19 cellular contexts compared by ENCODE assay signal in genomic region chr7:45203459-45203858, GRCh38. TPM values are rescaled to one million over a fixed set of nuclear protein-coding genes. Genes with fewer than 3 reads are reported as not detected.
DNase-seq lines count a peak whose midpoint lies in the region; ATAC-seq and TF ChIP-seq lines count a peak whose summit lies in the region.
"Had no signal": no experiment of that assay in that cellular context is flagged by ENCODE, and none has a peak within 500 bp of the region (broad histone marks: within the 10 kb centered on the region; RNA-seq: fewer than 3 reads in every experiment).

No MANE protein-coding gene starts in this region.

- CTCF ChIA-PET in Panc1 (lab: Charles Lee) (no interaction called here), T-cell (lab: Charles Lee) (no interaction called here)

- H3K27ac Mint-ChIP-seq in GM23338 (no peak overlapping the region), T-cell (no peak overlapping the region)
- H3K27ac Mint-ChIP-seq: type B pancreatic cell had no signal

- H3K9me3 ChIP-seq in Panc1 (ENCODE audit: control insufficient read depth, insufficient read depth, low read depth, low read length): no peaks in the 10 kb centered on the region
- H3K9me3 ChIP-seq in esophagus muscularis mucosa: no peaks in the 10 kb centered on the region
- H3K9me3 ChIP-seq: MG63, ovary had no signal

- H3K27me3 Mint-ChIP-seq in GM23338 (ENCODE audit: insufficient read depth, low read depth, poor library complexity) (peaks cover 3% of the 10 kb centered on the region), T-cell (peaks cover 0 to 1% of the 10 kb centered on the region in 2 donors)

- in situ Hi-C loops in Panc1 (cut with HindIII; ENCODE audit: low pct_unique_long_range_greater_than_20kb, low sequenced_read_pairs): no loop called here

- intact Hi-C loops in Panc1 (cut with micrococcal nuclease; ENCODE audit: unreplicated experiment) (no loop called here), esophagus muscularis mucosa (cut with DNase I) (no loop called here)

- no peaks in the 10 kb centered on the region for H3K9me2 ChIP-seq in GM23338 (ENCODE audit: insufficient read depth)

- no peak for TF ChIP-seq POLR2A in esophagus muscularis mucosa (IDR thresholded peaks at IDR 0.05; ENCODE audit: low read depth)

- no peaks in the 10 kb centered on the region for H3K36me3 ChIP-seq in GM23338 (ENCODE audit: insufficient read depth)
- no peaks in the 10 kb centered on the region for H3K36me3 ChIP-seq in Panc1 (ENCODE audit: control insufficient read depth, insufficient read depth, low read length)
- H3K36me3 ChIP-seq in esophagus muscularis mucosa: no peaks in the 10 kb centered on the region
- no peaks in the 10 kb centered on the region for H3K36me3 ChIP-seq in rectal smooth muscle tissue (ENCODE audit: control insufficient read depth, insufficient read depth, low read length)
- H3K36me3 ChIP-seq: MG63, ovary had no signal

- H3F3A ChIP-seq in GM23338 (replicated peaks; ENCODE audit: low read depth): no peaks in the 10 kb centered on the region

- H3K9me3 Mint-ChIP-seq in GM23338 (no peaks in the 10 kb centered on the region), T-cell (no peaks in the 10 kb centered on the region)
- H3K9me3 Mint-ChIP-seq: type B pancreatic cell had no signal

- TF ChIP-seq CTCF in GM23338 (conservative IDR thresholded peaks at IDR 0.05; ENCODE audit: low read depth in 2 of 2): no peak
- TF ChIP-seq CTCF in Panc1 (IDR thresholded peaks at IDR 0.05): no peak
- no peak for TF ChIP-seq CTCF in esophagus muscularis mucosa (IDR thresholded peaks at IDR 0.05)

- H3K4me1 Mint-ChIP-seq in GM23338: peaks cover 4% of the 10 kb centered on the region; the same call in 2 of the 3 replicates
- peaks cover 21 to 30% (median 28%) of the 10 kb centered on the region in 3 donors for H3K4me1 Mint-ChIP-seq in T-cell

- peak overlapping the region; percentile 83; the same call in 1 of the 2 replicates for H2AFZ ChIP-seq in GM23338

- DNase-seq in GM23338 (ENCODE audit: low spot score) (no peak), Panc1 (ENCODE audit: low read depth, low spot score) (no peak), esophagus muscularis mucosa (ENCODE audit: extremely low spot score) (no peak), HuH-7 (ENCODE audit: low spot score) (no peak), COR-L47 (lab: John Stamatoyannopoulos, UW) (no peak), T-cell (no peak)
- no peak for DNase-seq in effector CD4-positive, alpha-beta T cell
- DNase-seq: activated CD8-positive, alpha-beta memory T cell treated with anti-CD3 and anti-CD28 coated beads, Interleukin-2, amount 50 U/mL, for 4 hours; DMS53; MG63; NCI-H2107; NCI-H82; ovary; SHP77 had no signal

- no peak overlapping the region for H3K9ac ChIP-seq in rectal smooth muscle tissue (ENCODE audit: low read length)

- H3K79me2 ChIP-seq in GM23338 (replicated peaks; ENCODE audit: insufficient read depth): no peaks in the 10 kb centered on the region

- H3K4me2 ChIP-seq in GM23338: no peak overlapping the region

- H3K4me3 Mint-ChIP-seq in GM23338 (no peak overlapping the region), T-cell (no peak overlapping the region)
- H3K4me3 Mint-ChIP-seq: type B pancreatic cell had no signal

- POLR2A ChIA-PET in Panc1 (lab: Charles Lee): no interaction called here
- POLR2A ChIA-PET in T-cell (lab: Charles Lee): no interaction called here

- H3K4me1 ChIP-seq in GM23338 (ENCODE audit: insufficient read depth): no peaks in the 10 kb centered on the region
- no peaks in the 10 kb centered on the region for H3K4me1 ChIP-seq in Panc1 (ENCODE audit: control insufficient read depth, insufficient read depth, low read length)
- H3K4me1 ChIP-seq in esophagus muscularis mucosa: peaks cover 8 to 13% (median 10%) of the 10 kb centered on the region in 4 donors
- no peaks in the 10 kb centered on the region for H3K4me1 ChIP-seq in rectal smooth muscle tissue (ENCODE audit: control insufficient read depth, insufficient read depth, low read length)
- H3K4me1 ChIP-seq: foreskin keratinocyte had no signal

- no peak overlapping the region for H3K27ac ChIP-seq in GM23338 (ENCODE audit: low read depth)
- H3K27ac ChIP-seq in Panc1 (ENCODE audit: low read length): peak overlapping the region; percentile 35; the same call in 1 of the 2 replicates
- peak overlapping the region; percentile 20 to 66 (median 49) for H3K27ac ChIP-seq in esophagus muscularis mucosa (replicated peaks in 1 of 4)
- peak overlapping the region; percentile 12 for H3K27ac ChIP-seq in rectal smooth muscle tissue (ENCODE audit: low read depth, low read length)
- H3K27ac ChIP-seq: foreskin keratinocyte, ovary had no signal

- TF ChIP-seq EP300 in esophagus muscularis mucosa (IDR thresholded peaks at IDR 0.05): no peak

- no peak overlapping the region for H3K4me3 ChIP-seq in GM23338
- no peak overlapping the region for H3K4me3 ChIP-seq in Panc1 (ENCODE audit: low read depth in 2 of 2, low read length in 2 of 2)
- peak overlapping the region in 2 of 4 donors; percentile 37 to 42 for H3K4me3 ChIP-seq in esophagus muscularis mucosa
- no peak overlapping the region for H3K4me3 ChIP-seq in rectal smooth muscle tissue (ENCODE audit: low read length)
- H3K4me3 ChIP-seq: ovary had no signal

- H3K36me3 Mint-ChIP-seq in GM23338 (ENCODE audit: low read depth): no peaks in the 10 kb centered on the region
- no peaks in the 10 kb centered on the region for H3K36me3 Mint-ChIP-seq in T-cell
- H3K36me3 Mint-ChIP-seq: type B pancreatic cell had no signal

- ATAC-seq in GM23338 (no peak), Panc1 (no peak), T-cell (replicated peaks in 1 of 4) (no peak)
- ATAC-seq: HCT116 had no signal

- BruUV-seq in Panc1 (replicated peaks; lab: Mats Ljungman, UMichigan): no TSS peak

- no peaks in the 10 kb centered on the region for H3K27me3 ChIP-seq in GM23338 (ENCODE audit: insufficient read depth)
- H3K27me3 ChIP-seq in Panc1 (ENCODE audit: control insufficient read depth, insufficient read depth, low read length): peaks cover 25% of the 10 kb centered on the region
- no peaks in the 10 kb centered on the region for H3K27me3 ChIP-seq in esophagus muscularis mucosa
- no peaks in the 10 kb centered on the region for H3K27me3 ChIP-seq in rectal smooth muscle tissue (ENCODE audit: control insufficient read depth, insufficient read depth, low read length)
- H3K27me3 ChIP-seq: ovary had no signal

- H4K20me1 ChIP-seq in GM23338 (replicated peaks; ENCODE audit: insufficient read depth): no peaks in the 10 kb centered on the region

- 86% methylated on average over 7 of the region's 7 CpGs for WGBS in esophagus muscularis mucosa

RNA-seq across cellular contexts. Expression of gene RAMP3, which starts 45.9 kb away (rescaled TPM):
- total RNA-seq in GM23338 (2014; rRNA removed; shearing (Covaris generic)): 0.35 and 4.6 TPM in 2 replicates
- polyA plus RNA-seq in GM23338 (2016; fragmentation: Nextera tagmentation; extraction: Ambion mirVana): 1.1 and 2.6 TPM in 2 replicates
- total RNA-seq in Panc1 (2021; ENCODE audit: unreplicated experiment) (0.13 TPM), esophagus muscularis mucosa (100 to 1,000 TPM in 2 of 4 donors, 10 to 100 TPM in 2; 30.7 to 112 (median 77.2) TPM), T-cell (under 1 TPM in 4 of 5 donors, not detected in 1; 0.19 to 0.63 (median 0.45) TPM)
- not detected for polyA plus RNA-seq in Panc1 (2012; ENCODE audit: insufficient read length)
- total RNA-seq: foreskin keratinocyte had no signal
- polyA plus RNA-seq: BJ, foreskin keratinocyte had no signal
